ENCODE assay signal across 14 cellular contexts in the genomic region with DNA sequence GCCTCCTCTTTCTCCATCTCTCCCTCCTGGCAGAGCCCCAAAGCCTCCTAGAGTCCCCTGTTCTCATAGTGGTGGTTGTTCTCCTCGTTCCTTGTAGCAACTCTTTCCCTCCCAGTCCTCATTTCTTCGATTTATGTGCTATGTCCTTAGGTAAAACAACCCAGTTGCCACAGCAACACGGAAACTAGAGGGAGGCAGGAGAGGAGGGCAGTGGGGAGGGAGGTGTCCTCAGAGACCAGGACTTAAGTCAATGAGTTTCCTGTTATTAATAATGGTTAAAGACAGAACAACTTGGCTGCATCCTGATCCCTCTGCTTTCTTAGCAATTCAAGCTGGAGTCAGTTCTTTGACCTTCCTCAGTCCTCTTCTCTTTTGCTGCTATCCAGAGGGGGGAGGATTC.
DNase-seq lines count a peak whose midpoint lies in the region; ATAC-seq and TF ChIP-seq lines count a peak whose summit lies in the region.
"Had no signal": no experiment of that assay in that cellular context is flagged by ENCODE, and none has a peak within 500 bp of the region (broad histone marks: within the 10 kb centered on the region; RNA-seq: fewer than 3 reads in every experiment).

No MANE protein-coding gene starts in this region.

- no peaks in the 10 kb centered on the region for H3K9me3 Mint-ChIP-seq in stimulated activated naive CD8-positive, alpha-beta T cell treated with anti-CD3 and anti-CD28 coated beads, Interleukin-15, Interleukin-2, amounts not matched to agents 100 ng/mL and 50 ng/mL, for 24 hours
- H3K9me3 Mint-ChIP-seq in nephron progenitor cell: no peaks in the 10 kb centered on the region
- H3K9me3 Mint-ChIP-seq: CD4-positive, CD25-positive, alpha-beta regulatory T cell had no signal

- peaks cover 15% of the 10 kb centered on the region for H3K4me1 Mint-ChIP-seq in stimulated activated naive CD8-positive, alpha-beta T cell treated with anti-CD3 and anti-CD28 coated beads, Interleukin-15, Interleukin-2, amounts not matched to agents 100 ng/mL and 50 ng/mL, for 24 hours (ENCODE audit: low read depth)
- H3K4me1 Mint-ChIP-seq in nephron progenitor cell: peaks cover 23% of the 10 kb centered on the region

- no peak for ATAC-seq in stimulated activated naive CD8-positive, alpha-beta T cell treated with anti-CD3 and anti-CD28 coated beads, Interleukin-15, Interleukin-2, amounts not matched to agents 100 U/mL and 50 U/mL, for 24 hours
- ATAC-seq in HG03045 (IDR thresholded peaks at IDR 0.05; ENCODE audit: unreplicated experiment): no peak
- ATAC-seq: A549, GM12878, HCT116 had no signal

- H3K36me3 Mint-ChIP-seq in stimulated activated naive CD8-positive, alpha-beta T cell treated with anti-CD3 and anti-CD28 coated beads, Interleukin-15, Interleukin-2, amounts not matched to agents 100 ng/mL and 50 ng/mL, for 24 hours (ENCODE audit: low read depth): peaks cover 14% of the 10 kb centered on the region
- H3K36me3 Mint-ChIP-seq in nephron progenitor cell (ENCODE audit: low read depth): no peaks in the 10 kb centered on the region

- DNase-seq in stimulated activated naive CD8-positive, alpha-beta T cell treated with anti-CD3 and anti-CD28 coated beads, Interleukin-15, Interleukin-2, amounts not matched to agents 100 U/mL and 50 U/mL, for 24 hours: no peak
- DNase-seq in M059J (ENCODE audit: low read depth) (peak; percentile 7), dermis blood vessel endothelial cell (peak; percentile 57), nephron progenitor cell (peak; percentile 10), OCI-M1 (lab: John Stamatoyannopoulos, UW) (no peak), GOT3 (lab: John Stamatoyannopoulos, UW) (no peak)
- DNase-seq: AML-193; CD4-positive, CD25-positive, alpha-beta regulatory T cell; DMS79 had no signal

- no peak overlapping the region for H3K4me3 Mint-ChIP-seq in stimulated activated naive CD8-positive, alpha-beta T cell treated with anti-CD3 and anti-CD28 coated beads, Interleukin-15, Interleukin-2, amounts not matched to agents 100 ng/mL and 50 ng/mL, for 24 hours
- H3K4me3 Mint-ChIP-seq in nephron progenitor cell: no peak overlapping the region

- TF ChIP-seq CTCF in nephron progenitor cell (IDR thresholded peaks at IDR 0.05): no peak

- no peaks in the 10 kb centered on the region for H3K27me3 Mint-ChIP-seq in stimulated activated naive CD8-positive, alpha-beta T cell treated with anti-CD3 and anti-CD28 coated beads, Interleukin-15, Interleukin-2, amounts not matched to agents 100 ng/mL and 50 ng/mL, for 24 hours
- H3K27me3 Mint-ChIP-seq in nephron progenitor cell (ENCODE audit: low read depth, poor library complexity): peaks cover 3% of the 10 kb centered on the region
- H3K27me3 Mint-ChIP-seq: CD4-positive, CD25-positive, alpha-beta regulatory T cell had no signal

- H3K27ac Mint-ChIP-seq in stimulated activated naive CD8-positive, alpha-beta T cell treated with anti-CD3 and anti-CD28 coated beads, Interleukin-15, Interleukin-2, amounts not matched to agents 100 ng/mL and 50 ng/mL, for 24 hours: peak overlapping the region; percentile 43
- H3K27ac Mint-ChIP-seq in nephron progenitor cell: peak overlapping the region; percentile 77

Comparison
In these comparisons a context has a peak if more than half of its experiments do, and no peak if none do; other contexts are left out.
1. DNase-seq: peak in M059J (single experiment), dermis blood vessel endothelial cell (single experiment) and nephron progenitor cell (single experiment); none in stimulated activated naive CD8-positive, alpha-beta T cell treated with anti-CD3 and anti-CD28 coated beads, Interleukin-15, Interleukin-2, amounts not matched to agents 100 U/mL and 50 U/mL, for 24 hours (single experiment), OCI-M1 (single experiment) and GOT3 (single experiment).